ENCODE assay signal across 13 cellular contexts in the genomic region with DNA sequence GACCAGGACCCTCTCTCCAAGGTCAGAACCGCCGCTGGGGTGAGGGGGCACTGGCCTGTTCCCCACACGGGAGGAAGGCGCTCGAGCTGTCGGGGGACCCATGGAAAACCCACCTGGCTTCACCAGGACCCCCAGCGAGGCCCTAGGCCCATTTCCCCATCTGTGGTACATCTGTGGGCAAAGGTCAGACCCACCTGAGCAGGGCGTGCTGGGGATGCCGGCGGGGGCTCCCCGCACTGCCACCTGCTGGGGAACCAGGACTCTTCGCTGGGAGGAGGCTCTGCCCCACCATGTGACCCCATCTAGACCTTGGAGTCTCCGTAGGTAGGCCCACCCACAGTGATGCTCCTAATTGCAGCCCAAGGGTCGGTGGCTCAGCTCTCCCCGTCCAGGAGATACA. TPM values are rescaled to one million over a fixed set of nuclear protein-coding genes. Genes with fewer than 3 reads are reported as not detected.
DNase-seq lines count a peak whose midpoint lies in the region; ATAC-seq, FAIRE-seq and TF ChIP-seq lines count a peak whose summit lies in the region.
"Had no signal": no experiment of that assay in that cellular context is flagged by ENCODE, and none has a peak within 500 bp of the region (broad histone marks: within the 10 kb centered on the region; RNA-seq: fewer than 3 reads in every experiment).

No MANE protein-coding gene starts in this region.

- no TSS peak for BruUV-seq in HepG2 (replicated peaks; lab: Mats Ljungman, UMichigan)

- DNase-seq in HuH-7 (ENCODE audit: low spot score) (peak; percentile 67), bronchial epithelial cell (ENCODE audit: low read depth) (no peak), HepG2 (ENCODE audit: low spot score) (no peak), SKM-1 treated with dmso at 0.1 percent for 144 hours (lab: John Stamatoyannopoulos, UW; ENCODE audit: unreplicated experiment) (no peak), C1 segment of cervical spinal cord (lab: John Stamatoyannopoulos, UW) (no peak), DMS79 (lab: John Stamatoyannopoulos, UW) (no peak), GOT3 (lab: John Stamatoyannopoulos, UW) (no peak)
- DNase-seq: activated CD4-positive, alpha-beta T cell treated with anti-CD3 and anti-CD28 coated beads for 4 hours; activated naive CD4-positive, alpha-beta T cell; NCI-H1092; NCI-H526 treated with DMSO at 0.1 percent for 48 hours; nucleus accumbens had no signal

- H3K79me2 ChIP-seq in DOHH2 (ENCODE audit: control insufficient read depth, low read length), result no peaks in the 10 kb centered on the region
- no peaks in the 10 kb centered on the region for H3K79me2 ChIP-seq in HepG2 (ENCODE audit: insufficient read depth, low read length)

- 0 out of 2 replicates have a peak, but pooled peaks have one; percentile 15 for TF ChIP-seq RAD21 in HepG2 (CRISPR knock-in tag; IDR thresholded peaks at IDR 0.05)

- H3K9ac ChIP-seq in HepG2 (ENCODE audit: insufficient read depth, low read depth, low read length), result no peak overlapping the region

- no peak overlapping the region for H2AFZ ChIP-seq in HepG2 (ENCODE audit: low read length)

- no peaks in the 10 kb centered on the region for H3K9me3 ChIP-seq in DOHH2 (ENCODE audit: control insufficient read depth, insufficient read depth, low read length)
- H3K9me3 ChIP-seq in HepG2 (ENCODE audit: low read length), result no peaks in the 10 kb centered on the region

- H3K4me2 ChIP-seq in DOHH2 (ENCODE audit: low read length), result no peak overlapping the region
- no peak overlapping the region for H3K4me2 ChIP-seq in HepG2 (ENCODE audit: low read depth, low read length)

- intact Hi-C loops in HepG2 (cut with micrococcal nuclease; ENCODE audit: unreplicated experiment), result no loop called here

- TF ChIP-seq EP300 in HepG2 (IDR thresholded peaks at IDR 0.05; ENCODE audit: low read depth in 2 of 2, low read length in 2 of 2), result no peak
- TF ChIP-seq EP300 in HepG2 (CRISPR knock-in tag; IDR thresholded peaks at IDR 0.05; ENCODE audit: borderline replicate concordance), result no peak

- no peak for TF ChIP-seq POLR2A in HepG2 (IDR thresholded peaks at IDR 0.05; ENCODE audit: insufficient read depth in 1 of 2, low read depth in 2 of 2, low read length in 2 of 2)

- no peaks in the 10 kb centered on the region for H4K20me1 ChIP-seq in DOHH2 (ENCODE audit: control insufficient read depth, insufficient read depth, low read depth, low read length)
- H4K20me1 ChIP-seq in HepG2 (ENCODE audit: insufficient read depth, low read length), result no peaks in the 10 kb centered on the region

- ATAC-seq in HepG2, result peak; percentile 80

- in situ Hi-C loops in HepG2 (cut with HindIII; ENCODE audit: extremely low pct_ligation_motif_present, low pct_unique_long_range_greater_than_20kb), result loop anchor here (25.0 kb wide), 1 partner anchor 445 kb away; the partner anchor contains the start of genes ANKRD27, NUDT19 and RGS9BP

- WGBS in HepG2 (ENCODE audit: low lambda C conversion rate), result 79% methylated on average over 3 of the region's 15 CpGs

- no peaks in the 10 kb centered on the region for H3K9me2 ChIP-seq in DOHH2 (replicated peaks; ENCODE audit: control insufficient read depth, low read length)

- no peak overlapping the region for H3K4me3 ChIP-seq in DOHH2 (ENCODE audit: low read length)
- no peak overlapping the region for H3K4me3 ChIP-seq in bronchial epithelial cell (ENCODE audit: low read depth, low read length)
- H3K4me3 ChIP-seq in HepG2 (replicated peaks in 1 of 3; ENCODE audit: insufficient read depth in 1 of 3, low read depth in 2 of 3, low read length in 3 of 3), result no peak overlapping the region

- FAIRE-seq in bronchial epithelial cell (lab: Jason Lieb, UNC), result no peak
- FAIRE-seq in HepG2 (lab: Jason Lieb, UNC), result no peak

- H3F3A ChIP-seq in DOHH2 (ENCODE audit: control insufficient read depth, insufficient read depth), result no peaks in the 10 kb centered on the region

- no peaks in the 10 kb centered on the region for H3K4me1 ChIP-seq in DOHH2 (ENCODE audit: control insufficient read depth, low read length)
- peaks cover 12% of the 10 kb centered on the region for H3K4me1 ChIP-seq in HepG2 (ENCODE audit: insufficient read depth, low read length)

- no peak overlapping the region for H3K27ac ChIP-seq in DOHH2 (ENCODE audit: low read depth, low read length)
- no peak overlapping the region for H3K27ac ChIP-seq in HepG2 (ENCODE audit: extremely low read length, insufficient read depth, low read length)

- CTCF ChIA-PET in HepG2 (lab: Yijun Ruan, JAX; ENCODE audit: low intra/inter-chr PET ratio, low total read pairs), result no interaction called here

- peak; percentile 50 for TF ChIP-seq CTCF in DOHH2 (IDR thresholded peaks at IDR 0.05; ENCODE audit: low read depth, low read length, poor library complexity, severe bottlenecking)
- TF ChIP-seq CTCF in bronchial epithelial cell (IDR thresholded peaks at IDR 0.05; ENCODE audit: insufficient read depth, low read length, severe bottlenecking), result peak; percentile 38
- peak; percentile 66 for TF ChIP-seq CTCF in HepG2 (CRISPR knock-in tag; IDR thresholded peaks at IDR 0.05)

- no peaks in the 10 kb centered on the region for H3K27me3 ChIP-seq in DOHH2 (ENCODE audit: control insufficient read depth, low read length)
- no peaks in the 10 kb centered on the region for H3K27me3 ChIP-seq in bronchial epithelial cell (ENCODE audit: control insufficient read depth, insufficient read depth, low read length)
- no peaks in the 10 kb centered on the region; a peak in 1 of 5 replicates for H3K27me3 ChIP-seq in HepG2 (ENCODE audit: control insufficient read depth in 1 of 2, insufficient read depth in 2 of 2, low read length in 2 of 2)

- POLR2A ChIA-PET in HepG2 (lab: Yijun Ruan, JAX), result no interaction called here

- peaks cover 11% of the 10 kb centered on the region for H3K36me3 ChIP-seq in DOHH2 (ENCODE audit: control insufficient read depth, low read length)
- no peaks in the 10 kb centered on the region for H3K36me3 ChIP-seq in bronchial epithelial cell (ENCODE audit: control insufficient read depth, insufficient read depth, low read length)
- H3K36me3 ChIP-seq in HepG2 (replicated peaks in 1 of 2; ENCODE audit: control insufficient read depth in 1 of 2, insufficient read depth in 2 of 2, low read length in 2 of 2), result peaks cover 3 to 16% of the 10 kb centered on the region in 2 experiments; a peak in 4 of 5 replicates

RNA-seq across cellular contexts. Expression of gene WDR88, which starts 0.5 kb away (rescaled TPM):
- not detected in 2 replicates for total RNA-seq in bronchial epithelial cell
- total RNA-seq in HepG2 (2016; rRNA removed; fragmentation: Illumina TruSeq; extraction: Trizol), result not detected in 2 replicates
- not detected in 2 replicates for total RNA-seq in HepG2 (2016; cell fraction: cytosol; rRNA removed; fragmentation: Illumina TruSeq; extraction: Trizol; ENCODE audit: low read depth)
- total RNA-seq in HepG2 (2016; cell fraction: insoluble cytoplasmic fraction; rRNA removed; fragmentation: Illumina TruSeq; extraction: Trizol), result 0.09 TPM in 1 of 2 replicates, not detected in the other
- total RNA-seq in HepG2 (2016; cell fraction: membrane; rRNA removed; fragmentation: Illumina TruSeq; extraction: Trizol), result not detected in 2 replicates
- not detected in 2 replicates for total RNA-seq in HepG2 (2016; cell fraction: nucleus; rRNA removed; fragmentation: Illumina TruSeq; extraction: Trizol)
- 0.09 TPM in 1 of 2 replicates, not detected in the other for polyA plus RNA-seq in HepG2 (2011; rRNA removed)
- not detected in 2 replicates for polyA plus RNA-seq in HepG2 (2011; cell fraction: cytosol; rRNA removed)
- 0.07 TPM in 1 of 2 replicates, not detected in the other for polyA plus RNA-seq in HepG2 (2011; cell fraction: nucleus; rRNA removed)
- 0.12 and 0.20 TPM in 2 replicates for polyA plus RNA-seq in HepG2 (2012)
- polyA plus RNA-seq in HepG2 (2016; cell fraction: cytosol; fragmentation: Illumina TruSeq; extraction: Trizol; ENCODE audit: low read depth), result not detected in 2 replicates
- not detected in 2 replicates for polyA plus RNA-seq in HepG2 (2016; cell fraction: insoluble cytoplasmic fraction; fragmentation: Illumina TruSeq; extraction: Trizol; ENCODE audit: low read depth)
- not detected in 2 replicates for polyA plus RNA-seq in HepG2 (2016; cell fraction: membrane; fragmentation: Illumina TruSeq; extraction: Trizol; ENCODE audit: low read depth)
- not detected in 2 replicates for polyA plus RNA-seq in HepG2 (2016; cell fraction: nucleus; fragmentation: Illumina TruSeq; extraction: Trizol; ENCODE audit: insufficient read depth, low read depth)
- 0.26 TPM in 1 of 2 replicates, not detected in the other for polyA minus RNA-seq in HepG2 (2011; rRNA and poly(A)+ RNA removed; ENCODE audit: low replicate concordance)
- not detected in 2 replicates for polyA minus RNA-seq in HepG2 (2011; cell fraction: cytosol; rRNA and poly(A)+ RNA removed)
- polyA minus RNA-seq in HepG2 (2011; cell fraction: nucleus; rRNA and poly(A)+ RNA removed), result not detected in 2 replicates

RNA-seq across cellular contexts. Expression of gene GPATCH1, which starts 51.4 kb away (rescaled TPM):
- total RNA-seq in bronchial epithelial cell, result 6.3 and 8.2 TPM in 2 replicates
- total RNA-seq in HepG2 (2016; rRNA removed; fragmentation: Illumina TruSeq; extraction: Trizol), result 6.8 and 8.8 TPM in 2 replicates
- 3.5 and 3.6 TPM in 2 replicates for total RNA-seq in HepG2 (2016; cell fraction: cytosol; rRNA removed; fragmentation: Illumina TruSeq; extraction: Trizol; ENCODE audit: low read depth)
- total RNA-seq in HepG2 (2016; cell fraction: insoluble cytoplasmic fraction; rRNA removed; fragmentation: Illumina TruSeq; extraction: Trizol), result 6.7 and 8.0 TPM in 2 replicates
- total RNA-seq in HepG2 (2016; cell fraction: membrane; rRNA removed; fragmentation: Illumina TruSeq; extraction: Trizol), result 3.0 and 3.3 TPM in 2 replicates
- total RNA-seq in HepG2 (2016; cell fraction: nucleus; rRNA removed; fragmentation: Illumina TruSeq; extraction: Trizol), result 8.0 and 9.4 TPM in 2 replicates
- polyA plus RNA-seq in HepG2 (2011; rRNA removed), result 6.4 and 6.9 TPM in 2 replicates
- 4.7 and 4.9 TPM in 2 replicates for polyA plus RNA-seq in HepG2 (2011; cell fraction: cytosol; rRNA removed)
- polyA plus RNA-seq in HepG2 (2011; cell fraction: nucleus; rRNA removed), result 6.1 and 8.1 TPM in 2 replicates
- polyA plus RNA-seq in HepG2 (2012), result 5.3 and 5.8 TPM in 2 replicates
- 0.41 and 0.49 TPM in 2 replicates for polyA plus RNA-seq in HepG2 (2016; cell fraction: cytosol; fragmentation: Illumina TruSeq; extraction: Trizol; ENCODE audit: low read depth)
- polyA plus RNA-seq in HepG2 (2016; cell fraction: insoluble cytoplasmic fraction; fragmentation: Illumina TruSeq; extraction: Trizol; ENCODE audit: low read depth), result 9.9 and 11.1 TPM in 2 replicates
- 1.2 and 1.4 TPM in 2 replicates for polyA plus RNA-seq in HepG2 (2016; cell fraction: membrane; fragmentation: Illumina TruSeq; extraction: Trizol; ENCODE audit: low read depth)
- polyA plus RNA-seq in HepG2 (2016; cell fraction: nucleus; fragmentation: Illumina TruSeq; extraction: Trizol; ENCODE audit: insufficient read depth, low read depth), result 12.3 and 13.0 TPM in 2 replicates
- 8.9 and 26.0 TPM in 2 replicates for polyA minus RNA-seq in HepG2 (2011; rRNA and poly(A)+ RNA removed; ENCODE audit: low replicate concordance)
- polyA minus RNA-seq in HepG2 (2011; cell fraction: cytosol; rRNA and poly(A)+ RNA removed), result 4.7 and 6.5 TPM in 2 replicates
- polyA minus RNA-seq in HepG2 (2011; cell fraction: nucleus; rRNA and poly(A)+ RNA removed), result 10.9 and 12.7 TPM in 2 replicates
